Comparison of ENCODE assay signal across 3 cellular contexts in the genomic region with DNA sequence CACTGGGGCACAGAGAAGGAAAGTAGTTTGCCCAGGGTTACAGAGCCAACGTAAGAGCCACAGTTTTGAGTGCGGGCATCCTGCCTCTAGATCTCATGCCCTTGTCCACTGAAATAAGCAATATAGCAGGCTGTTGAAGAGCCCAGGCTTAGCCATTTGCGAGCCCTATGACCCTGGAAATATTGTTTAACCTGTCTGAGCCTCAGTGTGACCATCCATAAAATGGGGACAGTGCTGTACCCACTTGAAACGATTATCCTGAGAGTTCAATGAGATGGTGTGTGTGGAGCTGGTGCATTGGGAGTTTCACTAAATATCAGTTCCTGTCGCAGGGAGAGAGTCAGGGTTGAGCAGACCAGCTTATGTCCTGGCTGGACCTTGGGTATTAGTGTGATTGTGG.
A peak's percentile ranks its signal among the peaks of the same experiment; 100 is the strongest.
TF ChIP-seq lines count a peak whose summit lies in the region.

No MANE protein-coding gene starts in this region.

TF ChIP-seq in HCT116, 20 proteins besides CTCF, POLR2A, EP300 and RAD21:
- TF ChIP-seq SRF (IDR thresholded peaks at IDR 0.05; ENCODE audit: low read depth) (no peak), JUND (IDR thresholded peaks at IDR 0.05) (no peak), TCF7L2 (IDR thresholded peaks at IDR 0.05; ENCODE audit: borderline replicate concordance, extremely low read depth, insufficient read depth, insufficient read length) (no peak), EZH2 (IDR thresholded peaks at IDR 0.05) (no peak), YY1 (IDR thresholded peaks at IDR 0.05; ENCODE audit: extremely low read depth, insufficient replicate concordance, low read depth, low read length) (no peak), ZFX (IDR thresholded peaks at IDR 0.05) (no peak), CBX3 (IDR thresholded peaks at IDR 0.05; ENCODE audit: low read depth) (no peak), SIN3A (IDR thresholded peaks at IDR 0.05; ENCODE audit: low read depth) (no peak), MAX (IDR thresholded peaks at IDR 0.05) (no peak), ATF3 (IDR thresholded peaks at IDR 0.05) (no peak), FOSL1 (IDR thresholded peaks at IDR 0.05; ENCODE audit: low read depth) (no peak)
- TF ChIP-seq, protein P1, sequence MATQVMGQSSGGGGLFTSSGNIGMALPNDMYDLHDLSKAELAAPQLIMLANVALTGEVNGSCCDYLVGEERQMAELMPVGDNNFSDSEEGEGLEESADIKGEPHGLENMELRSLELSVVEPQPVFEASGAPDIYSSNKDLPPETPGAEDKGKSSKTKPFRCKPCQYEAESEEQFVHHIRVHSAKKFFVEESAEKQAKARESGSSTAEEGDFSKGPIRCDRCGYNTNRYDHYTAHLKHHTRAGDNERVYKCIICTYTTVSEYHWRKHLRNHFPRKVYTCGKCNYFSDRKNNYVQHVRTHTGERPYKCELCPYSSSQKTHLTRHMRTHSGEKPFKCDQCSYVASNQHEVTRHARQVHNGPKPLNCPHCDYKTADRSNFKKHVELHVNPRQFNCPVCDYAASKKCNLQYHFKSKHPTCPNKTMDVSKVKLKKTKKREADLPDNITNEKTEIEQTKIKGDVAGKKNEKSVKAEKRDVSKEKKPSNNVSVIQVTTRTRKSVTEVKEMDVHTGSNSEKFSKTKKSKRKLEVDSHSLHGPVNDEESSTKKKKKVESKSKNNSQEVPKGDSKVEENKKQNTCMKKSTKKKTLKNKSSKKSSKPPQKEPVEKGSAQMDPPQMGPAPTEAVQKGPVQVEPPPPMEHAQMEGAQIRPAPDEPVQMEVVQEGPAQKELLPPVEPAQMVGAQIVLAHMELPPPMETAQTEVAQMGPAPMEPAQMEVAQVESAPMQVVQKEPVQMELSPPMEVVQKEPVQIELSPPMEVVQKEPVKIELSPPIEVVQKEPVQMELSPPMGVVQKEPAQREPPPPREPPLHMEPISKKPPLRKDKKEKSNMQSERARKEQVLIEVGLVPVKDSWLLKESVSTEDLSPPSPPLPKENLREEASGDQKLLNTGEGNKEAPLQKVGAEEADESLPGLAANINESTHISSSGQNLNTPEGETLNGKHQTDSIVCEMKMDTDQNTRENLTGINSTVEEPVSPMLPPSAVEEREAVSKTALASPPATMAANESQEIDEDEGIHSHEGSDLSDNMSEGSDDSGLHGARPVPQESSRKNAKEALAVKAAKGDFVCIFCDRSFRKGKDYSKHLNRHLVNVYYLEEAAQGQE (IDR thresholded peaks at IDR 0.05; ENCODE audit: low read depth) = no peak

TF ChIP-seq in IMR-90, 13 proteins besides CTCF, POLR2A, EP300 and RAD21:
- TF ChIP-seq ELK1 (IDR thresholded peaks at IDR 0.05; ENCODE audit: borderline replicate concordance, low read depth, low read length) = no peak
- no peak for TF ChIP-seq FOS (IDR thresholded peaks at IDR 0.05; ENCODE audit: low read depth, low read length)
- TF ChIP-seq, protein P2, sequence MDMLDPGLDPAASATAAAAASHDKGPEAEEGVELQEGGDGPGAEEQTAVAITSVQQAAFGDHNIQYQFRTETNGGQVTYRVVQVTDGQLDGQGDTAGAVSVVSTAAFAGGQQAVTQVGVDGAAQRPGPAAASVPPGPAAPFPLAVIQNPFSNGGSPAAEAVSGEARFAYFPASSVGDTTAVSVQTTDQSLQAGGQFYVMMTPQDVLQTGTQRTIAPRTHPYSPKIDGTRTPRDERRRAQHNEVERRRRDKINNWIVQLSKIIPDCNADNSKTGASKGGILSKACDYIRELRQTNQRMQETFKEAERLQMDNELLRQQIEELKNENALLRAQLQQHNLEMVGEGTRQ (IDR thresholded peaks at IDR 0.05; ENCODE audit: low read depth, low read length) = no peak
- TF ChIP-seq NFE2L2 (IDR thresholded peaks at IDR 0.05; ENCODE audit: low read depth, low read length) = no peak
- no peak for TF ChIP-seq MAZ (IDR thresholded peaks at IDR 0.05; ENCODE audit: borderline replicate concordance, low read depth, low read length)
- no peak for TF ChIP-seq SMC3 (IDR thresholded peaks at IDR 0.05; ENCODE audit: low read depth, low read length)
- no peak for TF ChIP-seq CEBPB (IDR thresholded peaks at IDR 0.05; ENCODE audit: low read depth, low read length)
- TF ChIP-seq MAFK (IDR thresholded peaks at IDR 0.05; ENCODE audit: low read depth, low read length) = no peak

TF ChIP-seq in H1, 55 proteins besides CTCF, POLR2A, EP300 and RAD21:
- TF ChIP-seq CEBPB (IDR thresholded peaks at IDR 0.05; ENCODE audit: low read depth, low read length) (no peak), RNF2 (IDR thresholded peaks at IDR 0.05; ENCODE audit: borderline replicate concordance, low read depth, low read length, missing control alignments, poor library complexity, severe bottlenecking) (no peak), KDM1A (IDR thresholded peaks at IDR 0.05; ENCODE audit: borderline replicate concordance, low read length) (peak; percentile 59; the same call in 1 of the 2 replicates)
TF ChIP-seq in H1: peak in this region for 1.
